In the genomic region with DNA sequence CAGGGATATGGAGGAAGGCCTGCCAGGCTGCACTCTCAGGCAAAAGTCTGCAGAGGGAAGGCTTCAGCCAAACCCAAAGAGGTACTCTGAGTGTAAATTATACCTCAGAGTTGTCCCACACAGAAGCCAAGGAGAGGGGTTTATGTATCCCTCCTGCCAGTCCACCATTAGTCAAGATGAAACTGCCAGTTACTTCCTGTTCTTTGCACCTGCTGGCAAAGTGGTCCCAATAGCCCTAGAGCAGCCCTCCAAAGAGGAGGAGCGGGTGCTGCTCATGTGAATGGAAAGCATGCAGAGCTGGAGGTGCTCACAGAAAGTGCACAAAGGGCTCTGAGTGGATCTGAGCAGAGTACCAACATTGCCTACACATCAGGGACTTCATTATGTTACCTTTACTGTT, we compare ENCODE assay signal across 21 cellular contexts. TPM values are rescaled to one million over a fixed set of nuclear protein-coding genes. Genes with fewer than 3 reads are reported as not detected.
DNase-seq lines count a peak whose midpoint lies in the region; ATAC-seq, FAIRE-seq and TF ChIP-seq lines count a peak whose summit lies in the region.
"Had no signal": no experiment of that assay in that cellular context is flagged by ENCODE, and none has a peak within 500 bp of the region (broad histone marks: within the 10 kb centered on the region; RNA-seq: fewer than 3 reads in every experiment).

No MANE protein-coding gene starts in this region.

- no peak overlapping the region for H3K4me3 ChIP-seq in GM12878
- no peak overlapping the region for H3K4me3 ChIP-seq in pancreas
- H3K4me3 ChIP-seq: MG63, SJSA1 had no signal

- RAD21 ChIA-PET in GM12878 (lab: Charles Lee; ENCODE audit: unreplicated experiment): no interaction called here

- BruUV-seq in GM12878 (replicated peaks; lab: Mats Ljungman, UMichigan): no TSS peak

- H3K27me3 ChIP-seq in GM12878 (replicated peaks in 1 of 2; ENCODE audit: control insufficient read depth in 2 of 2, insufficient read depth in 2 of 2, low read length in 1 of 2) (no peaks in the 10 kb centered on the region), pancreas (no peaks in the 10 kb centered on the region)
- H3K27me3 ChIP-seq: MG63 had no signal

- no peak for TF ChIP-seq POLR2A in GM12878 (IDR thresholded peaks at IDR 0.05; ENCODE audit: low read depth, low read length)

- no peaks in the 10 kb centered on the region for H3K79me2 ChIP-seq in GM12878 (ENCODE audit: control insufficient read depth, insufficient read depth, low read length)

- H2AFZ ChIP-seq in GM12878 (ENCODE audit: control insufficient read depth, low read depth, low read length): no peak overlapping the region

- H3K36me3 ChIP-seq in GM12878 (ENCODE audit: control insufficient read depth in 2 of 2, insufficient read depth in 2 of 2, low read length in 1 of 2) (no peaks in the 10 kb centered on the region), pancreas (no peaks in the 10 kb centered on the region)
- H3K36me3 ChIP-seq: MG63, SJSA1 had no signal

- ATAC-seq in GM18861 (IDR thresholded peaks at IDR 0.05; ENCODE audit: unreplicated experiment): peak; percentile 43
- peak; percentile 55 for ATAC-seq in GM21447 (IDR thresholded peaks at IDR 0.05; ENCODE audit: unreplicated experiment)
- ATAC-seq in GM12878: peak; percentile 61
- no peak for ATAC-seq in left lobe of liver
- no peak for ATAC-seq in pancreas
- ATAC-seq: HepG2 had no signal

- WGBS in GM12878 (ENCODE audit: insufficient coverage, insufficient replicate concordance, low lambda C conversion rate, missing lambda C conversion rate): 0% methylated on average over 1 of the region's 1 CpG
- 93 to 96% methylated on average over 1 of the region's 1 CpG for WGBS in pancreas, 2 donors

- no peak for FAIRE-seq in GM12878 (lab: Jason Lieb, UNC)
- FAIRE-seq in pancreas (lab: Jason Lieb, UNC): no peak
- FAIRE-seq: HepG2 had no signal

- H3K9me3 ChIP-seq in GM12878 (replicated peaks; ENCODE audit: control insufficient read depth, insufficient read depth, low read length) (no peaks in the 10 kb centered on the region), pancreas (no peaks in the 10 kb centered on the region)
- H3K9me3 ChIP-seq: MG63, SJSA1 had no signal

- in situ Hi-C loops in GM12878 (cut with MboI) (no loop called here), G401 (cut with HindIII; ENCODE audit: low sequenced_read_pairs) (no loop called here)

- POLR2A ChIA-PET in GM12878 (lab: Charles Lee): no interaction called here

- no peaks in the 10 kb centered on the region for H4K20me1 ChIP-seq in GM12878 (ENCODE audit: control insufficient read depth, insufficient read depth)

- H3K9ac ChIP-seq in GM12878 (ENCODE audit: control insufficient read depth, insufficient read depth, low read length): no peak overlapping the region
- H3K9ac ChIP-seq: KMS-11 had no signal

- TF ChIP-seq CTCF in GM12878 (IDR thresholded peaks at IDR 0.05 in 2 of 3, conservative IDR thresholded peaks at IDR 0.05 in 1 of 3; ENCODE audit: control insufficient read depth in 2 of 3, extremely low read depth in 1 of 3, insufficient read depth in 1 of 3, low read depth in 3 of 3, low read length in 3 of 3) (no peak), pancreas (IDR thresholded peaks at IDR 0.05) (no peak)

- H3K4me1 ChIP-seq in GM12878 (ENCODE audit: control insufficient read depth, insufficient read depth, low read length) (no peaks in the 10 kb centered on the region), pancreas (no peaks in the 10 kb centered on the region)
- H3K4me1 ChIP-seq: SJSA1 had no signal

- no peak for TF ChIP-seq RAD21 in GM12878 (IDR thresholded peaks at IDR 0.05; ENCODE audit: insufficient read depth, low read depth, low read length)

- no peak overlapping the region for H3K4me2 ChIP-seq in GM12878 (ENCODE audit: control insufficient read depth, insufficient read depth)
- H3K4me2 ChIP-seq: KMS-11 had no signal

- TF ChIP-seq EP300 in GM12878 (IDR thresholded peaks at IDR 0.05; ENCODE audit: borderline replicate concordance in 1 of 2, control insufficient read depth in 1 of 2, low read depth in 2 of 2, low read length in 2 of 2): no peak

- DNase-seq in MV-4-11 (lab: John Stamatoyannopoulos, UW) (peak; percentile 26), GM12878 (ENCODE audit: low read depth, low spot score) (no peak), left lobe of liver (ENCODE audit: low spot score) (no peak), G401 (ENCODE audit: low spot score) (no peak), pancreas (no peak)
- DNase-seq: ACHN, AML-193, COR-L47, GOT3, MG63, NCI-H1417 treated with DMSO at 0.1 percent for 48 hours, NCI-H2081 treated with DMSO at 0.1 percent for 48 hours, NCI-H226, NCI-H524 treated with DMSO at 0.1 percent for 48 hours, T-helper 2 cell had no signal

- intact Hi-C loops in GM12878 (cut with micrococcal nuclease; ENCODE audit: unreplicated experiment) (no loop called here), pancreas (cut with DNase I) (no loop called here)

- CTCF ChIA-PET in GM12878 (lab: Yijun Ruan, JAX): no interaction called here

- H3K27ac ChIP-seq in GM12878 (ENCODE audit: control insufficient read depth, insufficient read depth): no peak overlapping the region
- no peak overlapping the region for H3K27ac ChIP-seq in pancreas
- H3K27ac ChIP-seq: KMS-11, RWPE1, SJSA1 had no signal

- SMC1A ChIA-PET in GM12878 (lab: Charles Lee; ENCODE audit: uncharacterized antibody, unreplicated experiment): no interaction called here

TF ChIP-seq in GM12878, 131 proteins besides CTCF, POLR2A, EP300 and RAD21 (continues in another document):
- TF ChIP-seq TCF3 (IDR thresholded peaks at IDR 0.05; ENCODE audit: borderline replicate concordance, insufficient read depth, low read depth, low read length): no peak
- TF ChIP-seq, protein P1, sequence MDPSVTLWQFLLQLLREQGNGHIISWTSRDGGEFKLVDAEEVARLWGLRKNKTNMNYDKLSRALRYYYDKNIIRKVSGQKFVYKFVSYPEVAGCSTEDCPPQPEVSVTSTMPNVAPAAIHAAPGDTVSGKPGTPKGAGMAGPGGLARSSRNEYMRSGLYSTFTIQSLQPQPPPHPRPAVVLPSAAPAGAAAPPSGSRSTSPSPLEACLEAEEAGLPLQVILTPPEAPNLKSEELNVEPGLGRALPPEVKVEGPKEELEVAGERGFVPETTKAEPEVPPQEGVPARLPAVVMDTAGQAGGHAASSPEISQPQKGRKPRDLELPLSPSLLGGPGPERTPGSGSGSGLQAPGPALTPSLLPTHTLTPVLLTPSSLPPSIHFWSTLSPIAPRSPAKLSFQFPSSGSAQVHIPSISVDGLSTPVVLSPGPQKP (IDR thresholded peaks at IDR 0.05; ENCODE audit: low read depth, low read length): no peak
- TF ChIP-seq, protein P2, sequence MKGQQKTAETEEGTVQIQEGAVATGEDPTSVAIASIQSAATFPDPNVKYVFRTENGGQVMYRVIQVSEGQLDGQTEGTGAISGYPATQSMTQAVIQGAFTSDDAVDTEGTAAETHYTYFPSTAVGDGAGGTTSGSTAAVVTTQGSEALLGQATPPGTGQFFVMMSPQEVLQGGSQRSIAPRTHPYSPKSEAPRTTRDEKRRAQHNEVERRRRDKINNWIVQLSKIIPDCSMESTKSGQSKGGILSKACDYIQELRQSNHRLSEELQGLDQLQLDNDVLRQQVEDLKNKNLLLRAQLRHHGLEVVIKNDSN (IDR thresholded peaks at IDR 0.05; ENCODE audit: borderline replicate concordance, extremely low read length, insufficient read depth, low read depth, low read length): no peak
- TF ChIP-seq PAX5 (IDR thresholded peaks at IDR 0.05; ENCODE audit: borderline replicate concordance, low read depth, low read length): no peak
- no peak for TF ChIP-seq HDAC6 (IDR thresholded peaks at IDR 0.05; ENCODE audit: unreplicated experiment)
- TF ChIP-seq IRF5 (IDR thresholded peaks at IDR 0.05; ENCODE audit: borderline replicate concordance): no peak
- no peak for TF ChIP-seq TCF12 (IDR thresholded peaks at IDR 0.05; ENCODE audit: low read depth, low read length)
- no peak for TF ChIP-seq PAX8 (IDR thresholded peaks at IDR 0.05)

RNA-seq across cellular contexts. Expression of gene MCOLN3, which starts 37.1 kb away (rescaled TPM):
- total RNA-seq in GM12878 (2013; cell fraction: nucleolus; rRNA removed): 0.79 and 1.2 TPM in 2 replicates
- total RNA-seq in GM12878 (2014; rRNA removed) (2.3 and 2.5 TPM in 2 replicates), GM12878 (2014; rRNA removed; fragmentation: Illumina TruSeq; extraction: Trizol) (3.6 and 3.7 TPM in 2 replicates), GM12878 (2021) (3.2 and 4.1 TPM in 2 replicates), left lobe of liver (0.05 TPM), pancreas (1 to 10 TPM; 3.2 to 8.1 (median 5.2) TPM)
- polyA plus RNA-seq in GM12878 (2011; ENCODE audit: low read depth): 1.3 TPM
- polyA plus RNA-seq in GM12878 (2011; rRNA removed) (0.46 and 0.48 TPM in 2 replicates), GM12878 (2014; fragmentation: Illumina TruSeq; extraction: Trizol) (6.1 and 6.5 TPM in 2 replicates), GM12878 (2014; fragmentation: Nextera tagmentation; extraction: Ambion mirVana) (1 to 10 TPM; 2.0 to 2.7 TPM), GM12878 (2014; rRNA removed) (6.6 and 7.4 TPM in 2 replicates), GM12878 (2016; fragmentation: Nextera tagmentation; extraction: Ambion mirVana) (1 to 10 TPM; 4.0 to 4.5 TPM), pancreas (10 to 100 TPM in 1 of 2 donors, 1 to 10 TPM in 1; 9.5 to 11.2 TPM)
- polyA plus RNA-seq in GM12878 (2011; cell fraction: cytosol; rRNA removed): 0.13 and 0.18 TPM in 2 replicates
- polyA plus RNA-seq in GM12878 (2011; cell fraction: nucleus; rRNA removed): 0.94 and 1.1 TPM in 2 replicates
- polyA plus RNA-seq in GM12878 (2012): 2.1 and 2.5 TPM in 2 replicates
- 0.22 TPM in 1 of 2 replicates, not detected in the other for polyA minus RNA-seq in GM12878 (2011; rRNA and poly(A)+ RNA removed)
- not detected in 2 replicates for polyA minus RNA-seq in GM12878 (2011; cell fraction: cytosol; rRNA and poly(A)+ RNA removed)
- polyA minus RNA-seq in GM12878 (2011; cell fraction: nucleus; rRNA and poly(A)+ RNA removed): 0.29 TPM in 1 of 2 replicates, not detected in the other
- total RNA-seq in G401 (2014; rRNA removed; shearing (Covaris generic)): not detected in 2 replicates

Comparison
In these comparisons a context has a peak if more than half of its experiments do, and no peak if none do; other contexts are left out.
1. ATAC-seq: peak in GM18861 (single experiment), GM21447 (single experiment) and GM12878 (single experiment); none in left lobe of liver (single experiment) and pancreas (0 of 4).